42 cellular contexts compared by ENCODE assay signal in the genomic region with DNA sequence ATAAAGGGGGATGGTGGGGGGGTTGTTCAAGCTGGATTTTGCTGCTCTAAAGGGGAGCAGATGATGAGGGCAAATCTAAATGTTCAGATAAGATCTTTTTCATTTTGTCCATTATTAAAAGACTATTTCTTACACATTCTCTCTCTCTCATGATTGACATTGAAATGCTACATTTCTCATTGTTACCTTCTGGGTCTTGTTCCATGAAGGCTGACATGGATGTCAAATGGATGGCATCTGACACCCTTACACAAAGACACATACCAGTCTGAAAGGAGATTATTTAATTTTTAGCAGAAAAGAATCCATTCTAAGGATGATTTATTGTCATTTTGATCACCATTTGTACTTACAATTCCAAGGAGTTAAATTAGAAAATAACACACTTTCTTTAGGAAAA. TPM values are rescaled to one million over a fixed set of nuclear protein-coding genes. Genes with fewer than 3 reads are reported as not detected.
"Had no signal": no experiment of that assay in that cellular context is flagged by ENCODE, and none has a peak within 500 bp of the region (broad histone marks: within the 10 kb centered on the region; RNA-seq: fewer than 3 reads in every experiment).

No MANE protein-coding gene starts in this region.

- H3K4me3 Mint-ChIP-seq: activated naive CD4-positive, alpha-beta T cell treated with anti-CD3 and anti-CD28 coated beads for 36 hours; activated naive CD4-positive, alpha-beta T cell treated with anti-CD3 and anti-CD28 coated beads, Interleukin-2, amount 10 ng/mL, durations not matched to agents 7 days and 5 days; activated naive CD4-positive, alpha-beta T cell treated with anti-CD3 and anti-CD28 coated beads, Interleukin-2, amount 50 U/mL, for 24 hours; activated naive CD8-positive, alpha-beta T cell; activated naive CD8-positive, alpha-beta T cell treated with anti-CD3 and anti-CD28 coated beads for 36 hours; activated naive CD8-positive, alpha-beta T cell treated with anti-CD3 and anti-CD28 coated beads, Interleukin-2, amount 10 ng/mL, durations not matched to agents 7 days and 5 days; activated naive CD8-positive, alpha-beta T cell treated with anti-CD3 and anti-CD28 coated beads, Interleukin-2, amount 50 U/mL, for 24 hours; activated T-cell treated with anti-CD3 and anti-CD28 coated beads, Interleukin-2, amount 50 U/mL, for 24 hours; activated T-cell treated with anti-CD3 and anti-CD28 coated beads, Interleukin-2, amount 50 U/mL, for 4 hours; activated T-cell treated with anti-CD3 and anti-CD28 coated beads, Interleukin-2, amount 50 U/mL, for 72 hours; activated T-helper 1 cell treated with anti-CD3 and anti-CD28 coated beads, Interleukin-12 subunit alpha, Interleukin-12 subunit beta, Interleukin-2, Interleukin-4 antibody, amounts not matched to agents 30 ng/mL and 10 ng/mL and 1 ng/mL, durations not matched to agents 14 hours and 24 hours and 36 hours; activated T-helper 17 cell treated with anti-CD3 and anti-CD28 coated beads, Interleukin-2, amount 50 U/mL, for 72 hours; brain; central memory CD8-positive, alpha-beta T cell had no signal

- H3K27ac ChIP-seq: adrenal gland, ascending aorta, body of pancreas, brain microvascular endothelial cell, breast epithelium, cardiac muscle cell had no signal

- H3K4me3 ChIP-seq: adrenal gland, ascending aorta, body of pancreas, breast epithelium, cardiac muscle cell had no signal

- H3K36me3 ChIP-seq: adrenal gland, ascending aorta, brain microvascular endothelial cell, breast epithelium, cardiac muscle cell had no signal

- H3K4me1 Mint-ChIP-seq: activated naive CD4-positive, alpha-beta T cell treated with anti-CD3 and anti-CD28 coated beads, Interleukin-2, amount 10 ng/mL, durations not matched to agents 7 days and 5 days; activated naive CD4-positive, alpha-beta T cell treated with anti-CD3 and anti-CD28 coated beads, Interleukin-2, amount 50 U/mL, for 24 hours; activated naive CD8-positive, alpha-beta T cell treated with anti-CD3 and anti-CD28 coated beads for 36 hours; activated naive CD8-positive, alpha-beta T cell treated with anti-CD3 and anti-CD28 coated beads, Interleukin-2, amount 10 ng/mL, durations not matched to agents 7 days and 5 days; activated naive CD8-positive, alpha-beta T cell treated with anti-CD3 and anti-CD28 coated beads, Interleukin-2, amount 50 U/mL, for 24 hours; activated T-helper 17 cell treated with anti-CD3 and anti-CD28 coated beads, Interleukin-2, amount 50 U/mL, for 72 hours; central memory CD8-positive, alpha-beta T cell had no signal

- H3K9me3 Mint-ChIP-seq: activated naive CD4-positive, alpha-beta T cell treated with anti-CD3 and anti-CD28 coated beads for 36 hours; activated naive CD4-positive, alpha-beta T cell treated with anti-CD3 and anti-CD28 coated beads, Interleukin-2, amount 10 ng/mL, durations not matched to agents 7 days and 5 days; activated naive CD4-positive, alpha-beta T cell treated with anti-CD3 and anti-CD28 coated beads, Interleukin-2, amount 50 U/mL, for 24 hours; activated naive CD4-positive, alpha-beta T cell treated with anti-CD3 and anti-CD28 coated beads, Interleukin-2, amount 50 U/mL, for 72 hours; activated naive CD8-positive, alpha-beta T cell treated with anti-CD3 and anti-CD28 coated beads for 36 hours; activated naive CD8-positive, alpha-beta T cell treated with anti-CD3 and anti-CD28 coated beads, Interleukin-2, amount 10 ng/mL, durations not matched to agents 7 days and 5 days; activated naive CD8-positive, alpha-beta T cell treated with anti-CD3 and anti-CD28 coated beads, Interleukin-2, amount 50 U/mL, for 24 hours; activated T-cell treated with anti-CD3 and anti-CD28 coated beads, Interleukin-2, amount 50 U/mL, for 24 hours; activated T-cell treated with anti-CD3 and anti-CD28 coated beads, Interleukin-2, amount 50 U/mL, for 4 hours; activated T-cell treated with anti-CD3 and anti-CD28 coated beads, Interleukin-2, amount 50 U/mL, for 72 hours; activated T-helper 1 cell treated with anti-CD3 and anti-CD28 coated beads, Interleukin-12 subunit alpha, Interleukin-12 subunit beta, Interleukin-2, Interleukin-4 antibody, amounts not matched to agents 30 ng/mL and 10 ng/mL and 1 ng/mL, durations not matched to agents 14 hours and 24 hours and 36 hours; activated T-helper 17 cell treated with anti-CD3 and anti-CD28 coated beads, Interleukin-2, amount 50 U/mL, for 72 hours; activated T-helper 2 cell treated with anti-CD3 and anti-CD28 coated beads, Interferon-gamma antibody, Interleukin-2, Interleukin-4, amounts not matched to agents 10 μg/mL and 5 μg/mL and 100 μg/mL, durations not matched to agents 14 hours and 24 hours and 36 hours; central memory CD8-positive, alpha-beta T cell had no signal

- H3K36me3 Mint-ChIP-seq: activated naive CD4-positive, alpha-beta T cell treated with anti-CD3 and anti-CD28 coated beads, Interleukin-2, amount 10 ng/mL, durations not matched to agents 7 days and 5 days; activated naive CD4-positive, alpha-beta T cell treated with anti-CD3 and anti-CD28 coated beads, Interleukin-2, amount 50 U/mL, for 24 hours; activated naive CD4-positive, alpha-beta T cell treated with anti-CD3 and anti-CD28 coated beads, Interleukin-2, amount 50 U/mL, for 72 hours; activated naive CD8-positive, alpha-beta T cell; activated naive CD8-positive, alpha-beta T cell treated with anti-CD3 and anti-CD28 coated beads for 36 hours; activated naive CD8-positive, alpha-beta T cell treated with anti-CD3 and anti-CD28 coated beads, Interleukin-2, amount 10 ng/mL, durations not matched to agents 7 days and 5 days; brain had no signal

- H3K27ac Mint-ChIP-seq: activated naive CD4-positive, alpha-beta T cell treated with anti-CD3 and anti-CD28 coated beads for 36 hours; activated naive CD4-positive, alpha-beta T cell treated with anti-CD3 and anti-CD28 coated beads, Interleukin-2, amount 10 ng/mL, durations not matched to agents 7 days and 5 days; activated naive CD4-positive, alpha-beta T cell treated with anti-CD3 and anti-CD28 coated beads, Interleukin-2, amount 50 U/mL, for 24 hours; activated naive CD4-positive, alpha-beta T cell treated with anti-CD3 and anti-CD28 coated beads, Interleukin-2, amount 50 U/mL, for 72 hours; activated naive CD8-positive, alpha-beta T cell; activated naive CD8-positive, alpha-beta T cell treated with anti-CD3 and anti-CD28 coated beads for 36 hours; activated naive CD8-positive, alpha-beta T cell treated with anti-CD3 and anti-CD28 coated beads, Interleukin-2, amount 10 ng/mL, durations not matched to agents 7 days and 5 days; activated naive CD8-positive, alpha-beta T cell treated with anti-CD3 and anti-CD28 coated beads, Interleukin-2, amount 50 U/mL, for 24 hours; activated T-cell treated with anti-CD3 and anti-CD28 coated beads, Interleukin-2, amount 50 U/mL, for 24 hours; activated T-cell treated with anti-CD3 and anti-CD28 coated beads, Interleukin-2, amount 50 U/mL, for 72 hours; activated T-helper 1 cell treated with anti-CD3 and anti-CD28 coated beads, Interleukin-12 subunit alpha, Interleukin-12 subunit beta, Interleukin-2, Interleukin-4 antibody, amounts not matched to agents 30 ng/mL and 10 ng/mL and 1 ng/mL, durations not matched to agents 14 hours and 24 hours and 36 hours; activated T-helper 17 cell treated with anti-CD3 and anti-CD28 coated beads, Interleukin-2, amount 50 U/mL, for 72 hours; activated T-helper 2 cell treated with anti-CD3 and anti-CD28 coated beads, Interferon-gamma antibody, Interleukin-2, Interleukin-4, amounts not matched to agents 10 μg/mL and 5 μg/mL and 100 μg/mL, durations not matched to agents 14 hours and 24 hours and 36 hours had no signal

- H3K9me3 ChIP-seq: adrenal gland, ascending aorta, body of pancreas, breast epithelium had no signal

- DNase-seq: activated effector memory CD4-positive, alpha-beta T cell treated with anti-CD3 and anti-CD28 coated beads, Interleukin-2, amount 50 U/mL, for 16 hours; activated effector memory CD4-positive, alpha-beta T cell treated with Interleukin-2 at 50 U/mL for 16 hours; activated gamma-delta T cell; activated gamma-delta T cell treated with Interleukin-2 at 50 U/mL for 16 hours; activated naive CD4-positive, alpha-beta T cell; activated naive CD4-positive, alpha-beta T cell treated with anti-CD3 and anti-CD28 coated beads for 36 hours; activated naive CD4-positive, alpha-beta T cell treated with anti-CD3 and anti-CD28 coated beads, Interleukin-2, amount 10 ng/mL, durations not matched to agents 7 days and 5 days; activated naive CD4-positive, alpha-beta T cell treated with anti-CD3 and anti-CD28 coated beads, Interleukin-2, amount 50 U/mL, for 16 hours; activated naive CD4-positive, alpha-beta T cell treated with Interleukin-2 at 50 U/mL for 16 hours; activated naive CD8-positive, alpha-beta T cell treated with anti-CD3 and anti-CD28 coated beads for 36 hours; activated naive CD8-positive, alpha-beta T cell treated with anti-CD3 and anti-CD28 coated beads, Interleukin-2, amount 10 ng/mL, durations not matched to agents 7 days and 5 days; activated naive CD8-positive, alpha-beta T cell treated with anti-CD3 and anti-CD28 coated beads, Interleukin-2, amount 50 U/mL, for 24 hours; activated T-cell treated with anti-CD3 and anti-CD28 coated beads, Interleukin-2, amount 50 U/mL, for 1 hour; activated T-cell treated with anti-CD3 and anti-CD28 coated beads, Interleukin-2, amount 50 U/mL, for 24 hours; activated T-cell treated with anti-CD3 and anti-CD28 coated beads, Interleukin-2, amount 50 U/mL, for 4 hours; activated T-cell treated with anti-CD3 and anti-CD28 coated beads, Interleukin-2, amount 50 U/mL, for 48 hours; activated T-cell treated with anti-CD3 and anti-CD28 coated beads, Interleukin-2, amount 50 U/mL, for 72 hours; adrenal gland; amniotic stem cell; amygdala; anterior cingulate cortex; aorta; body of pancreas; brain microvascular endothelial cell; caudate nucleus; central memory CD4-positive, alpha-beta T cell; cerebellar nuclear complex had no signal

- H3K4me1 ChIP-seq: adrenal gland, ascending aorta, body of pancreas, breast epithelium had no signal

- H3K27me3 ChIP-seq: adrenal gland, ascending aorta, body of pancreas, brain microvascular endothelial cell, breast epithelium, cardiac muscle cell had no signal

- ATAC-seq: activated naive CD4-positive, alpha-beta T cell treated with anti-CD3 and anti-CD28 coated beads, Interleukin-2, amount 50 U/mL, for 72 hours; activated naive CD8-positive, alpha-beta T cell treated with anti-CD3 and anti-CD28 coated beads, Interleukin-2, amount 50 U/mL, for 24 hours; activated T-cell treated with anti-CD3 and anti-CD28 coated beads, Interleukin-2, amount 50 U/mL, for 4 hours; activated T-cell treated with anti-CD3 and anti-CD28 coated beads, Interleukin-2, amount 50 U/mL, for 72 hours; activated T-helper 17 cell treated with anti-CD3 and anti-CD28 coated beads, Interleukin-2, amount 50 U/mL, for 72 hours; body of pancreas had no signal

RNA-seq across cellular contexts. Expression of a gene that starts 28.3 kb away (rescaled TPM):
- total RNA-seq: activated naive CD4-positive, alpha-beta T cell treated with anti-CD3 and anti-CD28 coated beads for 36 hours; activated naive CD4-positive, alpha-beta T cell treated with anti-CD3 and anti-CD28 coated beads, Interleukin-2, amount 50 U/mL, for 72 hours; activated naive CD8-positive, alpha-beta T cell treated with anti-CD3 and anti-CD28 coated beads for 36 hours; activated naive CD8-positive, alpha-beta T cell treated with anti-CD3 and anti-CD28 coated beads, Interleukin-2, amount 10 ng/mL, durations not matched to agents 7 days and 5 days; activated T-cell treated with anti-CD3 and anti-CD28 coated beads, Interleukin-2, amount 50 U/mL, for 4 hours; activated T-cell treated with anti-CD3 and anti-CD28 coated beads, Interleukin-2, amount 50 U/mL, for 72 hours; activated T-helper 1 cell treated with anti-CD3 and anti-CD28 coated beads, Interleukin-12 subunit alpha, Interleukin-12 subunit beta, Interleukin-2, Interleukin-4 antibody, amounts not matched to agents 30 ng/mL and 10 ng/mL and 1 ng/mL, durations not matched to agents 14 hours and 24 hours and 36 hours; activated T-helper 17 cell treated with anti-CD3 and anti-CD28 coated beads, Interleukin-2, amount 50 U/mL, for 72 hours; activated T-helper 2 cell treated with anti-CD3 and anti-CD28 coated beads, Interferon-gamma antibody, Interleukin-2, Interleukin-4, amounts not matched to agents 10 μg/mL and 5 μg/mL and 100 μg/mL, durations not matched to agents 14 hours and 24 hours and 36 hours; adrenal gland; aorta; astrocyte; body of pancreas; breast epithelium; bronchial epithelial cell; cardiac muscle cell; cardiac septum; chondrocyte had no signal
- polyA plus RNA-seq: aorta had no signal
